Comparison of ENCODE assay signal across 8 cellular contexts in genomic region chr3:63967675-63968611, GRCh38. TPM values are rescaled to one million over a fixed set of nuclear protein-coding genes. Genes with fewer than 3 reads are reported as not detected.
DNase-seq lines count a peak whose midpoint lies in the region; ATAC-seq, FAIRE-seq and TF ChIP-seq lines count a peak whose summit lies in the region.

No MANE protein-coding gene starts in this region.

- H3F3A ChIP-seq in PC-3 (ENCODE audit: low read length, unreplicated experiment) (no peaks in the 10 kb centered on the region), smooth muscle cell (ENCODE audit: low read depth) (peaks cover 37% of the 10 kb centered on the region)

- TF ChIP-seq CTCF in BE2C (IDR thresholded peaks at IDR 0.05; ENCODE audit: low read depth, low read length) (no peak), PC-3 (conservative IDR thresholded peaks at IDR 0.05; ENCODE audit: low read depth, low read length) (no peak), astrocyte (IDR thresholded peaks at IDR 0.05; ENCODE audit: insufficient read depth, low read depth, low read length) (no peak), smooth muscle cell (IDR thresholded peaks at IDR 0.05; ENCODE audit: borderline replicate concordance, insufficient read depth, poor library complexity, severe bottlenecking) (no peak), OCI-LY7 (conservative IDR thresholded peaks at IDR 0.05; ENCODE audit: low read length) (no peak)

- ATAC-seq in GM18909 (IDR thresholded peaks at IDR 0.05; ENCODE audit: poor library complexity, unreplicated experiment) (peak; percentile 71), HG03103 (IDR thresholded peaks at IDR 0.05; ENCODE audit: low read depth, unreplicated experiment) (peak; percentile 60), PC-3 (no peak)

- intact Hi-C loops in PC-3 (cut with micrococcal nuclease): loop anchor here (10.0 kb wide), 1 partner anchor 53 kb away; the partner anchor contains the start of gene SCAANT1
- intact Hi-C loops in OCI-LY7 (cut with micrococcal nuclease; ENCODE audit: unreplicated experiment): no loop called here

- BruUV-seq in PC-3 (replicated peaks; lab: Mats Ljungman, UMichigan) (no TSS peak), OCI-LY7 (replicated peaks; lab: Mats Ljungman, UMichigan) (no TSS peak)

- peaks cover 59% of the 10 kb centered on the region for H3K4me1 Mint-ChIP-seq in astrocyte (ENCODE audit: low read depth, unreplicated experiment)

- CTCF ChIA-PET in PC-3 (lab: Charles Lee): no interaction called here
- CTCF ChIA-PET in OCI-LY7 (lab: Charles Lee; ENCODE audit: unreplicated experiment): no interaction called here

- peak overlapping the region; percentile 10 for H3K4me3 Mint-ChIP-seq in astrocyte (ENCODE audit: unreplicated experiment)

- H3K27me3 Mint-ChIP-seq in astrocyte (ENCODE audit: low read depth, unreplicated experiment): no peaks in the 10 kb centered on the region

- H3K9me3 Mint-ChIP-seq in astrocyte (ENCODE audit: unreplicated experiment): no peaks in the 10 kb centered on the region

- H3K27me3 ChIP-seq in BE2C (no peaks in the 10 kb centered on the region), PC-3 (ENCODE audit: low read length) (no peaks in the 10 kb centered on the region), astrocyte (ENCODE audit: insufficient read depth, low read length) (no peaks in the 10 kb centered on the region), iPS-20b (ENCODE audit: insufficient read depth, low read length) (no peaks in the 10 kb centered on the region), smooth muscle cell (ENCODE audit: low read depth) (no peaks in the 10 kb centered on the region)

- peak; percentile 5 for FAIRE-seq in astrocyte (lab: Jason Lieb, UNC)

- H3K9me2 ChIP-seq in PC-3 (replicated peaks; ENCODE audit: low read length) (no peaks in the 10 kb centered on the region), OCI-LY7 (ENCODE audit: insufficient read depth, low read length) (no peaks in the 10 kb centered on the region)

- H2AFZ ChIP-seq in PC-3 (ENCODE audit: low read length): no peak overlapping the region
- no peak overlapping the region for H2AFZ ChIP-seq in astrocyte (ENCODE audit: low read depth, low read length)
- H2AFZ ChIP-seq in smooth muscle cell (ENCODE audit: low read depth): no peak overlapping the region
- H2AFZ ChIP-seq in OCI-LY7 (ENCODE audit: low read length): no peak overlapping the region

- H3K27ac Mint-ChIP-seq in astrocyte (ENCODE audit: unreplicated experiment): peak overlapping the region; percentile 16

- H3K4me3 ChIP-seq in BE2C (ENCODE audit: low read depth, low read length) (peak overlapping the region; percentile 40), PC-3 (ENCODE audit: low read length) (no peak overlapping the region), astrocyte (ENCODE audit: insufficient read depth, low read depth, low read length) (no peak overlapping the region), iPS-20b (ENCODE audit: low read length) (no peak overlapping the region; the same call in 1 of the 2 replicates), smooth muscle cell (peak overlapping the region; percentile 16), OCI-LY7 (ENCODE audit: low read depth, low read length, poor library complexity, severe bottlenecking) (no peak overlapping the region)

- 0 out of 2 replicates have a peak overlapping the region, but pooled peaks have one; percentile 4 for H3K4me2 ChIP-seq in PC-3 (ENCODE audit: low read length)
- peak overlapping the region; percentile 56 for H3K4me2 ChIP-seq in astrocyte (ENCODE audit: low read length)
- peak overlapping the region; percentile 56 for H3K4me2 ChIP-seq in smooth muscle cell
- no peak overlapping the region; the same call in 1 of the 2 replicates for H3K4me2 ChIP-seq in OCI-LY7 (ENCODE audit: low read length)

- peaks cover 26% of the 10 kb centered on the region for H3K4me1 ChIP-seq in BE2C
- peaks cover 9% of the 10 kb centered on the region for H3K4me1 ChIP-seq in PC-3 (ENCODE audit: insufficient read depth, low read length)
- peaks cover 44% of the 10 kb centered on the region for H3K4me1 ChIP-seq in astrocyte (ENCODE audit: insufficient read depth, low read length)
- H3K4me1 ChIP-seq in iPS-20b (ENCODE audit: insufficient read depth, low read length): peaks cover 85% of the 10 kb centered on the region
- H3K4me1 ChIP-seq in smooth muscle cell (ENCODE audit: low read depth): peaks cover 97% of the 10 kb centered on the region
- H3K4me1 ChIP-seq in OCI-LY7 (ENCODE audit: insufficient read depth, low read length, poor library complexity, severe bottlenecking): peaks cover 6% of the 10 kb centered on the region

- no peaks in the 10 kb centered on the region for H3K36me3 ChIP-seq in BE2C
- no peaks in the 10 kb centered on the region for H3K36me3 ChIP-seq in PC-3 (ENCODE audit: low read depth, low read length)
- no peaks in the 10 kb centered on the region for H3K36me3 ChIP-seq in astrocyte (ENCODE audit: insufficient read depth, low read length)
- no peaks in the 10 kb centered on the region for H3K36me3 ChIP-seq in iPS-20b (ENCODE audit: insufficient read depth, low read depth, low read length)
- H3K36me3 ChIP-seq in smooth muscle cell (ENCODE audit: low read depth): no peaks in the 10 kb centered on the region
- H3K36me3 ChIP-seq in OCI-LY7 (ENCODE audit: insufficient read depth, low read length): peaks cover 9% of the 10 kb centered on the region; the same call in 1 of the 2 replicates

- DNase-seq in BE2C (peak; percentile 64), PC-3 (no peak), astrocyte (ENCODE audit: low read depth) (peak; percentile 81), smooth muscle cell (lab: John Stamatoyannopoulos, UW; ENCODE audit: unreplicated experiment) (no peak), OCI-LY7 (ENCODE audit: low spot score) (no peak)

- no peak overlapping the region for H3K9ac ChIP-seq in PC-3 (ENCODE audit: low read length)
- peak overlapping the region; percentile 1 for H3K9ac ChIP-seq in astrocyte (ENCODE audit: low read length)
- H3K9ac ChIP-seq in iPS-20b (ENCODE audit: low read depth, low read length): peak overlapping the region; percentile 21
- no peak overlapping the region for H3K9ac ChIP-seq in smooth muscle cell (ENCODE audit: low read depth)

- H3K9me3 ChIP-seq in BE2C (no peaks in the 10 kb centered on the region), PC-3 (ENCODE audit: low read length) (no peaks in the 10 kb centered on the region), astrocyte (ENCODE audit: insufficient read depth, low read depth, low read length) (no peaks in the 10 kb centered on the region), iPS-20b (ENCODE audit: insufficient read depth, low read depth, low read length) (no peaks in the 10 kb centered on the region), smooth muscle cell (replicated peaks; ENCODE audit: low read depth) (no peaks in the 10 kb centered on the region), OCI-LY7 (ENCODE audit: low read length) (no peaks in the 10 kb centered on the region)

- H3K27ac ChIP-seq in PC-3 (ENCODE audit: low read length) (no peak overlapping the region), astrocyte (ENCODE audit: low read depth, low read length) (peak overlapping the region; percentile 6), iPS-20b (ENCODE audit: low read length) (no peak overlapping the region), smooth muscle cell (ENCODE audit: low read depth) (peak overlapping the region; percentile 56), OCI-LY7 (ENCODE audit: low read depth, low read length, poor library complexity, severe bottlenecking) (no peak overlapping the region)

- H3K79me2 ChIP-seq in PC-3 (ENCODE audit: low read length): no peaks in the 10 kb centered on the region
- H3K79me2 ChIP-seq in astrocyte (ENCODE audit: insufficient read depth, low read length): peaks cover 36% of the 10 kb centered on the region
- peaks cover 12% of the 10 kb centered on the region for H3K79me2 ChIP-seq in smooth muscle cell (ENCODE audit: low read depth)
- H3K79me2 ChIP-seq in OCI-LY7 (ENCODE audit: insufficient read depth, low read depth, low read length): peaks cover 5% of the 10 kb centered on the region

- POLR2A ChIA-PET in PC-3 (lab: Charles Lee; ENCODE audit: unreplicated experiment): interaction anchor here (0.6 kb wide), 1 partner anchor 40 kb away, joined by 3 read pairs; no protein-coding TSS in a partner anchor
- POLR2A ChIA-PET in OCI-LY7 (lab: Charles Lee): interaction anchor here (1.3 to 1.8 kb wide), 2 partner anchors 8 to 10 kb away, joined by 4 read pairs; no protein-coding TSS in a partner anchor

- peaks cover 1% of the 10 kb centered on the region for H3K36me3 Mint-ChIP-seq in astrocyte (ENCODE audit: low read depth, unreplicated experiment)

- H4K20me1 ChIP-seq in PC-3 (ENCODE audit: low read length): no peaks in the 10 kb centered on the region
- H4K20me1 ChIP-seq in astrocyte (ENCODE audit: insufficient read depth, low read length): peaks cover 91% of the 10 kb centered on the region
- peaks cover 100% of the 10 kb centered on the region for H4K20me1 ChIP-seq in smooth muscle cell (ENCODE audit: low read depth)
- H4K20me1 ChIP-seq in OCI-LY7 (ENCODE audit: insufficient read depth, low read length): peaks cover 12% of the 10 kb centered on the region; the same call in 1 of the 2 replicates

- 23% methylated on average over 11 of the region's 11 CpGs for WGBS in smooth muscle cell (ENCODE audit: low lambda C conversion rate)

RNA-seq across cellular contexts. Expression of gene PSMD6, which starts 55.4 kb away (rescaled TPM):
- polyA plus RNA-seq in BE2C (2012; ENCODE audit: insufficient read depth, insufficient read length, low read depth): 185 TPM
- total RNA-seq in PC-3 (2014; rRNA removed) (73.2 and 80.7 TPM in 2 replicates), astrocyte (88.7 and 89.7 TPM in 2 replicates), smooth muscle cell (109 and 113 TPM in 2 replicates), OCI-LY7 (2022) (93.6 and 106 TPM in 2 replicates)
- 116 and 119 TPM in 2 replicates for polyA plus RNA-seq in smooth muscle cell
- 65.2 and 74.1 TPM in 2 replicates for total RNA-seq in OCI-LY7 (2014; rRNA removed; shearing (Covaris generic))

RNA-seq across cellular contexts. Expression of gene SCAANT1, which starts 55.8 kb away (rescaled TPM):
- not detected for polyA plus RNA-seq in BE2C (2012; ENCODE audit: insufficient read depth, insufficient read length, low read depth)
- total RNA-seq in PC-3 (2014; rRNA removed): not detected in 2 replicates
- not detected in 2 replicates for total RNA-seq in astrocyte
- not detected in 2 replicates for total RNA-seq in smooth muscle cell
- polyA plus RNA-seq in smooth muscle cell: not detected in 2 replicates
- total RNA-seq in OCI-LY7 (2014; rRNA removed; shearing (Covaris generic)): not detected in 2 replicates
- total RNA-seq in OCI-LY7 (2022): not detected in 2 replicates

Comparison
In these comparisons a context has a peak if more than half of its experiments do, and no peak if none do; other contexts are left out.
1. DNase-seq: peak in BE2C (single experiment) and astrocyte (single experiment); none in PC-3 (single experiment), smooth muscle cell (single experiment) and OCI-LY7 (single experiment).
2. H3K4me3 ChIP-seq: peak in BE2C (single experiment) and smooth muscle cell (single experiment); none in PC-3 (single experiment), astrocyte (single experiment), iPS-20b (single experiment) and OCI-LY7 (single experiment).
3. H3K27ac ChIP-seq: peak in astrocyte (single experiment) and smooth muscle cell (single experiment); none in PC-3 (single experiment), iPS-20b (single experiment) and OCI-LY7 (single experiment).
4. H3K9ac ChIP-seq: peak in astrocyte (single experiment) and iPS-20b (single experiment); none in PC-3 (single experiment) and smooth muscle cell (single experiment).